Comparison of ENCODE assay signal across 23 cellular contexts in the genomic region with DNA sequence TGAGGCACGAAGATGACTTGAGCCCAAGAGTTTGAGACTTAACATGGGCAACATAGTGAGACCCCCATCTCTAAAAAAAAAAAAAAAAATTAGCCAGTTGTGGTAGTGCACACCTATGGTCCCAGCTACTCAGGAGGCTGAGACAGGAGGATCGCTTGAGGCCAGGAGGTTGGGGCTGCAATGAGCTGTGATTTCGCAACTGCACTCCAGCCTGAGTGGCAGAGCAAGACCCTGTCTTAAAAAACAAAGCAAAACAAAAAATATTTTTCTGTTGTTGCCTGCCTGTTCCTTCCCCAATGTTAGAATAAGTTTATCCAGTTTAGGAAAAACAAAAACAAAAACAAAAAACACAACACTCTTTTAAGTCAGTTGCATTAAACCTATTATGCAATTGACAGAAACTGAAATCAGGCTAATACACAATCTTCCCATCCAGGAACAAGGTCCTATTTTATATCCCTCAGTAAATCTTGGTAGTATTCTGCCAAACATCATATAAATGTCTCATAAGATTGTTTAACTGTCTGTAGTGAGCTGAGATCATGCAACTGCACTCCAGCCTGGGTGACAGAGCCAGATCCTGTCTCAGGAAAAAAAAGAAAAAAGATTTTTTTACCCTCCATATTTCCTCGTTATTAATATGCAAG. TPM values are rescaled to one million over a fixed set of nuclear protein-coding genes. Genes with fewer than 3 reads are reported as not detected.
DNase-seq lines count a peak whose midpoint lies in the region; ATAC-seq, FAIRE-seq and TF ChIP-seq lines count a peak whose summit lies in the region.
"Had no signal": no experiment of that assay in that cellular context is flagged by ENCODE, and none has a peak within 500 bp of the region (broad histone marks: within the 10 kb centered on the region; RNA-seq: fewer than 3 reads in every experiment).

No MANE protein-coding gene starts in this region.

- H3K27ac ChIP-seq in HepG2 (ENCODE audit: extremely low read length, insufficient read depth, low read length) (no peak overlapping the region), right lobe of liver (no peak overlapping the region), VCaP (peak overlapping the region; percentile 31; the same call in 1 of the 2 replicates), esophagus muscularis mucosa (replicated peaks in 1 of 4) (no peak overlapping the region)
- H3K27ac ChIP-seq: BLaER1, SK-N-MC had no signal

- CTCF ChIA-PET in HepG2 (lab: Yijun Ruan, JAX; ENCODE audit: low intra/inter-chr PET ratio, low total read pairs) = no interaction called here

- H3K4me1 Mint-ChIP-seq in glutamatergic neuron (ENCODE audit: low read depth, unreplicated experiment) (no peaks in the 10 kb centered on the region), immature natural killer cell (peaks cover 35 to 36% of the 10 kb centered on the region in 2 donors)

- H3K4me1 ChIP-seq in HepG2 (ENCODE audit: insufficient read depth, low read length) (peaks cover 13% of the 10 kb centered on the region), right lobe of liver (no peaks in the 10 kb centered on the region), esophagus muscularis mucosa (peaks cover 0 to 6% (median 4%) of the 10 kb centered on the region in 4 donors)

- no TSS peak for BruUV-seq in HepG2 (replicated peaks; lab: Mats Ljungman, UMichigan)

- H3K4me3 Mint-ChIP-seq in glutamatergic neuron (ENCODE audit: unreplicated experiment) (peak overlapping the region; percentile 30), immature natural killer cell (no peak overlapping the region)
- H3K4me3 Mint-ChIP-seq: CD8-positive, alpha-beta memory T cell had no signal

- TF ChIP-seq CTCF in HepG2 (CRISPR knock-in tag; IDR thresholded peaks at IDR 0.05) (no peak), right lobe of liver (IDR thresholded peaks at IDR 0.05) (no peak), VCaP (conservative IDR thresholded peaks at IDR 0.05) (no peak), glutamatergic neuron (IDR thresholded peaks at IDR 0.05; ENCODE audit: partially characterized antibody, unreplicated experiment) (no peak), esophagus muscularis mucosa (IDR thresholded peaks at IDR 0.05) (no peak)

- WGBS in HepG2 (ENCODE audit: low lambda C conversion rate) = 45% methylated on average over 4 of the region's 4 CpGs
- WGBS in right lobe of liver (ENCODE audit: insufficient coverage, low coverage, low lambda C conversion rate, missing lambda C conversion rate) = 88% methylated on average over 4 of the region's 4 CpGs
- WGBS in esophagus muscularis mucosa = 82% methylated on average over 4 of the region's 4 CpGs

- H3K4me2 ChIP-seq in HepG2 (ENCODE audit: low read depth, low read length) = no peak overlapping the region
- H3K4me2 ChIP-seq: BLaER1 had no signal

- H3K4me3 ChIP-seq in HepG2 (replicated peaks in 1 of 3; ENCODE audit: insufficient read depth in 1 of 3, low read depth in 2 of 3, low read length in 3 of 3) = no peak overlapping the region
- no peak overlapping the region for H3K4me3 ChIP-seq in right lobe of liver
- no peak overlapping the region for H3K4me3 ChIP-seq in esophagus muscularis mucosa
- H3K4me3 ChIP-seq: BLaER1, SK-N-MC had no signal

- no peak overlapping the region for H3K27ac Mint-ChIP-seq in glutamatergic neuron (ENCODE audit: unreplicated experiment)
- H3K27ac Mint-ChIP-seq in immature natural killer cell = no peak overlapping the region
- H3K27ac Mint-ChIP-seq: CD8-positive, alpha-beta memory T cell had no signal

- H3K9me3 ChIP-seq in HepG2 (ENCODE audit: low read length) (no peaks in the 10 kb centered on the region), right lobe of liver (no peaks in the 10 kb centered on the region), esophagus muscularis mucosa (no peaks in the 10 kb centered on the region)

- DNase-seq in HepG2 (ENCODE audit: low spot score) (no peak), right lobe of liver (no peak), glutamatergic neuron (no peak), NCI-H2227 treated with DMSO at 0.1 percent for 48 hours (lab: John Stamatoyannopoulos, UW) (no peak), kidney tubule cell (ENCODE audit: low spot score) (no peak), immature natural killer cell (no peak), esophagus muscularis mucosa (ENCODE audit: extremely low spot score) (no peak)
- DNase-seq: CD8-positive, alpha-beta memory T cell; DMS53; Kasumi-1; MM.1S; NCI-H1105; NCI-H2081; NCI-H510A treated with DMSO at 0.1 percent for 48 hours; NCI-H774; OCI-M1; SHP77 had no signal

- no peaks in the 10 kb centered on the region for H3K36me3 Mint-ChIP-seq in glutamatergic neuron (ENCODE audit: unreplicated experiment)
- H3K36me3 Mint-ChIP-seq in immature natural killer cell = peaks cover 0 to 9% (median 5%) of the 10 kb centered on the region in 3 donors

- TF ChIP-seq EP300 in HepG2 (IDR thresholded peaks at IDR 0.05; ENCODE audit: low read depth in 2 of 2, low read length in 2 of 2) (no peak), HepG2 (CRISPR knock-in tag; IDR thresholded peaks at IDR 0.05; ENCODE audit: borderline replicate concordance) (no peak), esophagus muscularis mucosa (IDR thresholded peaks at IDR 0.05) (no peak)

- H3K9me3 Mint-ChIP-seq in glutamatergic neuron (ENCODE audit: unreplicated experiment) (peaks cover 2% of the 10 kb centered on the region), immature natural killer cell (no peaks in the 10 kb centered on the region)
- H3K9me3 Mint-ChIP-seq: CD8-positive, alpha-beta memory T cell had no signal

- no peaks in the 10 kb centered on the region for H4K20me1 ChIP-seq in HepG2 (ENCODE audit: insufficient read depth, low read length)
- H4K20me1 ChIP-seq: BLaER1 had no signal

- H2AFZ ChIP-seq in HepG2 (ENCODE audit: low read length) = no peak overlapping the region

- FAIRE-seq in HepG2 (lab: Jason Lieb, UNC) = no peak
- FAIRE-seq: H54 had no signal

- ATAC-seq in HepG2 (no peak), right lobe of liver (no peak)

- no peak overlapping the region for H3K9ac ChIP-seq in HepG2 (ENCODE audit: insufficient read depth, low read depth, low read length)
- H3K9ac ChIP-seq: BLaER1 had no signal

- intact Hi-C loops in HepG2 (cut with micrococcal nuclease; ENCODE audit: unreplicated experiment) (no loop called here), right lobe of liver (cut with DNase I) (no loop called here), esophagus muscularis mucosa (cut with DNase I) (no loop called here)

- POLR2A ChIA-PET in HepG2 (lab: Yijun Ruan, JAX) = no interaction called here

- H3K79me2 ChIP-seq in HepG2 (ENCODE audit: insufficient read depth, low read length) = no peaks in the 10 kb centered on the region

- TF ChIP-seq POLR2A in HepG2 (IDR thresholded peaks at IDR 0.05; ENCODE audit: insufficient read depth in 1 of 2, low read depth in 2 of 2, low read length in 2 of 2) (no peak), right lobe of liver (IDR thresholded peaks at IDR 0.05) (no peak), esophagus muscularis mucosa (IDR thresholded peaks at IDR 0.05; ENCODE audit: low read depth) (no peak)

- H3K27me3 ChIP-seq in HepG2 (ENCODE audit: control insufficient read depth in 1 of 2, insufficient read depth in 2 of 2, low read length in 2 of 2) (no peaks in the 10 kb centered on the region; a peak in 2 of 5 replicates), right lobe of liver (no peaks in the 10 kb centered on the region), esophagus muscularis mucosa (no peaks in the 10 kb centered on the region)
- H3K27me3 ChIP-seq: BLaER1 had no signal

- H3K27me3 Mint-ChIP-seq in glutamatergic neuron (ENCODE audit: unreplicated experiment) (peaks cover 7% of the 10 kb centered on the region), immature natural killer cell (ENCODE audit: low read depth in 3 of 3) (peaks cover 0 to 4% (median 3%) of the 10 kb centered on the region in 3 donors)
- H3K27me3 Mint-ChIP-seq: CD8-positive, alpha-beta memory T cell had no signal

- H3K36me3 ChIP-seq in HepG2 (replicated peaks in 1 of 2; ENCODE audit: control insufficient read depth in 1 of 2, insufficient read depth in 2 of 2, low read length in 2 of 2) (no peaks in the 10 kb centered on the region), right lobe of liver (no peaks in the 10 kb centered on the region), esophagus muscularis mucosa (no peaks in the 10 kb centered on the region)
- H3K36me3 ChIP-seq: BLaER1 had no signal

- no peak for TF ChIP-seq RAD21 in HepG2 (CRISPR knock-in tag; IDR thresholded peaks at IDR 0.05)

- in situ Hi-C loops in HepG2 (cut with HindIII; ENCODE audit: extremely low pct_ligation_motif_present, low pct_unique_long_range_greater_than_20kb) = no loop called here

RNA-seq across cellular contexts. Expression of gene PILRA, which starts 5.0 kb away (rescaled TPM):
- total RNA-seq in HepG2 (2016; rRNA removed; fragmentation: Illumina TruSeq; extraction: Trizol) = 0.13 TPM in 1 of 2 replicates, not detected in the other
- total RNA-seq in HepG2 (2016; cell fraction: cytosol; rRNA removed; fragmentation: Illumina TruSeq; extraction: Trizol; ENCODE audit: low read depth) = not detected in 2 replicates
- total RNA-seq in HepG2 (2016; cell fraction: insoluble cytoplasmic fraction; rRNA removed; fragmentation: Illumina TruSeq; extraction: Trizol) = 0.13 and 0.24 TPM in 2 replicates
- not detected in 2 replicates for total RNA-seq in HepG2 (2016; cell fraction: membrane; rRNA removed; fragmentation: Illumina TruSeq; extraction: Trizol)
- not detected in 2 replicates for total RNA-seq in HepG2 (2016; cell fraction: nucleus; rRNA removed; fragmentation: Illumina TruSeq; extraction: Trizol)
- 0.97 and 1.3 TPM in 2 replicates for polyA plus RNA-seq in HepG2 (2011; rRNA removed)
- polyA plus RNA-seq in HepG2 (2011; cell fraction: cytosol; rRNA removed) = 0.24 and 0.41 TPM in 2 replicates
- polyA plus RNA-seq in HepG2 (2011; cell fraction: nucleus; rRNA removed) = 3.1 and 3.6 TPM in 2 replicates
- polyA plus RNA-seq in HepG2 (2012) = 0.39 and 1.1 TPM in 2 replicates
- not detected in 2 replicates for polyA plus RNA-seq in HepG2 (2016; cell fraction: cytosol; fragmentation: Illumina TruSeq; extraction: Trizol; ENCODE audit: low read depth)
- 0.34 TPM in 1 of 2 replicates, not detected in the other for polyA plus RNA-seq in HepG2 (2016; cell fraction: insoluble cytoplasmic fraction; fragmentation: Illumina TruSeq; extraction: Trizol; ENCODE audit: low read depth)
- 0.14 TPM in 1 of 2 replicates, not detected in the other for polyA plus RNA-seq in HepG2 (2016; cell fraction: membrane; fragmentation: Illumina TruSeq; extraction: Trizol; ENCODE audit: low read depth)
- 0.79 and 1.7 TPM in 2 replicates for polyA plus RNA-seq in HepG2 (2016; cell fraction: nucleus; fragmentation: Illumina TruSeq; extraction: Trizol; ENCODE audit: insufficient read depth, low read depth)
- polyA minus RNA-seq in HepG2 (2011; rRNA and poly(A)+ RNA removed; ENCODE audit: low replicate concordance) = 1.4 and 10.4 TPM in 2 replicates
- polyA minus RNA-seq in HepG2 (2011; cell fraction: cytosol; rRNA and poly(A)+ RNA removed) = not detected in 2 replicates
- 1.6 and 1.9 TPM in 2 replicates for polyA minus RNA-seq in HepG2 (2011; cell fraction: nucleus; rRNA and poly(A)+ RNA removed)
- 1 to 10 TPM; 1.4 to 7.1 (median 4.0) TPM for total RNA-seq in right lobe of liver
- 12.5 TPM for total RNA-seq in glutamatergic neuron (ENCODE audit: unreplicated experiment)
- polyA plus RNA-seq in immature natural killer cell = 1 to 10 TPM; 1.5 to 2.4 (median 2.0) TPM
- 1 to 10 TPM; 3.3 to 8.8 (median 5.4) TPM for total RNA-seq in esophagus muscularis mucosa
- total RNA-seq: A172, RPMI7951 had no signal

RNA-seq across cellular contexts. Expression of gene PILRB, which starts 20.3 kb away (rescaled TPM):
- 5.6 and 16.6 TPM in 2 replicates for total RNA-seq in HepG2 (2016; rRNA removed; fragmentation: Illumina TruSeq; extraction: Trizol)
- total RNA-seq in HepG2 (2016; cell fraction: cytosol; rRNA removed; fragmentation: Illumina TruSeq; extraction: Trizol; ENCODE audit: low read depth) = 12.8 and 13.9 TPM in 2 replicates
- 3.9 and 16.7 TPM in 2 replicates for total RNA-seq in HepG2 (2016; cell fraction: insoluble cytoplasmic fraction; rRNA removed; fragmentation: Illumina TruSeq; extraction: Trizol)
- total RNA-seq in HepG2 (2016; cell fraction: membrane; rRNA removed; fragmentation: Illumina TruSeq; extraction: Trizol) = 13.5 and 15.0 TPM in 2 replicates
- 21.2 TPM in 2 replicates for total RNA-seq in HepG2 (2016; cell fraction: nucleus; rRNA removed; fragmentation: Illumina TruSeq; extraction: Trizol)
- polyA plus RNA-seq in HepG2 (2011; rRNA removed) = 33.0 and 33.8 TPM in 2 replicates
- 11.8 and 15.4 TPM in 2 replicates for polyA plus RNA-seq in HepG2 (2011; cell fraction: cytosol; rRNA removed)
- polyA plus RNA-seq in HepG2 (2011; cell fraction: nucleus; rRNA removed) = 225 and 245 TPM in 2 replicates
- polyA plus RNA-seq in HepG2 (2012) = 9.7 and 13.3 TPM in 2 replicates
- 6.0 and 6.1 TPM in 2 replicates for polyA plus RNA-seq in HepG2 (2016; cell fraction: cytosol; fragmentation: Illumina TruSeq; extraction: Trizol; ENCODE audit: low read depth)
- 4.8 and 5.6 TPM in 2 replicates for polyA plus RNA-seq in HepG2 (2016; cell fraction: insoluble cytoplasmic fraction; fragmentation: Illumina TruSeq; extraction: Trizol; ENCODE audit: low read depth)
- 6.2 and 8.7 TPM in 2 replicates for polyA plus RNA-seq in HepG2 (2016; cell fraction: membrane; fragmentation: Illumina TruSeq; extraction: Trizol; ENCODE audit: low read depth)
- polyA plus RNA-seq in HepG2 (2016; cell fraction: nucleus; fragmentation: Illumina TruSeq; extraction: Trizol; ENCODE audit: insufficient read depth, low read depth) = 70.3 and 84.6 TPM in 2 replicates
- polyA minus RNA-seq in HepG2 (2011; rRNA and poly(A)+ RNA removed; ENCODE audit: low replicate concordance) = 11.9 and 38.3 TPM in 2 replicates
- polyA minus RNA-seq in HepG2 (2011; cell fraction: cytosol; rRNA and poly(A)+ RNA removed) = 1.8 and 1.9 TPM in 2 replicates
- 19.1 and 21.0 TPM in 2 replicates for polyA minus RNA-seq in HepG2 (2011; cell fraction: nucleus; rRNA and poly(A)+ RNA removed)
- 10 to 100 TPM; 12.0 to 36.2 (median 22.7) TPM for total RNA-seq in right lobe of liver
- total RNA-seq in glutamatergic neuron (ENCODE audit: unreplicated experiment) = 62.6 TPM
- 10 to 100 TPM; 12.2 to 42.1 (median 12.2) TPM for polyA plus RNA-seq in immature natural killer cell
- 10 to 100 TPM; 13.5 to 33.6 (median 20.7) TPM for total RNA-seq in esophagus muscularis mucosa

RNA-seq across cellular contexts. Expression of gene ZCWPW1, which starts 50.3 kb away (rescaled TPM):
- 2.5 and 2.6 TPM in 2 replicates for total RNA-seq in HepG2 (2016; rRNA removed; fragmentation: Illumina TruSeq; extraction: Trizol)
- total RNA-seq in HepG2 (2016; cell fraction: cytosol; rRNA removed; fragmentation: Illumina TruSeq; extraction: Trizol; ENCODE audit: low read depth) = 2.1 and 2.2 TPM in 2 replicates
- 1.8 and 1.9 TPM in 2 replicates for total RNA-seq in HepG2 (2016; cell fraction: insoluble cytoplasmic fraction; rRNA removed; fragmentation: Illumina TruSeq; extraction: Trizol)
- total RNA-seq in HepG2 (2016; cell fraction: membrane; rRNA removed; fragmentation: Illumina TruSeq; extraction: Trizol) = 2.5 and 3.9 TPM in 2 replicates
- 1.5 and 2.4 TPM in 2 replicates for total RNA-seq in HepG2 (2016; cell fraction: nucleus; rRNA removed; fragmentation: Illumina TruSeq; extraction: Trizol)
- polyA plus RNA-seq in HepG2 (2011; rRNA removed) = 1.6 and 2.4 TPM in 2 replicates
- 1.1 and 1.3 TPM in 2 replicates for polyA plus RNA-seq in HepG2 (2011; cell fraction: cytosol; rRNA removed)
- polyA plus RNA-seq in HepG2 (2011; cell fraction: nucleus; rRNA removed) = 4.8 and 5.3 TPM in 2 replicates
- polyA plus RNA-seq in HepG2 (2012) = 1.8 and 2.3 TPM in 2 replicates
- 1.4 and 2.2 TPM in 2 replicates for polyA plus RNA-seq in HepG2 (2016; cell fraction: cytosol; fragmentation: Illumina TruSeq; extraction: Trizol; ENCODE audit: low read depth)
- polyA plus RNA-seq in HepG2 (2016; cell fraction: insoluble cytoplasmic fraction; fragmentation: Illumina TruSeq; extraction: Trizol; ENCODE audit: low read depth) = 2.0 and 2.9 TPM in 2 replicates
- 1.8 and 2.6 TPM in 2 replicates for polyA plus RNA-seq in HepG2 (2016; cell fraction: membrane; fragmentation: Illumina TruSeq; extraction: Trizol; ENCODE audit: low read depth)
- polyA plus RNA-seq in HepG2 (2016; cell fraction: nucleus; fragmentation: Illumina TruSeq; extraction: Trizol; ENCODE audit: insufficient read depth, low read depth) = 5.2 and 6.5 TPM in 2 replicates
- polyA minus RNA-seq in HepG2 (2011; rRNA and poly(A)+ RNA removed; ENCODE audit: low replicate concordance) = 0.28 and 1.5 TPM in 2 replicates
- polyA minus RNA-seq in HepG2 (2011; cell fraction: cytosol; rRNA and poly(A)+ RNA removed) = 0.49 and 1.1 TPM in 2 replicates
- 1.7 and 3.3 TPM in 2 replicates for polyA minus RNA-seq in HepG2 (2011; cell fraction: nucleus; rRNA and poly(A)+ RNA removed)
- total RNA-seq in right lobe of liver = 1 to 10 TPM in 5 of 6 experiments, under 1 TPM in 1; 0.86 to 5.7 (median 2.7) TPM
- total RNA-seq in glutamatergic neuron (ENCODE audit: unreplicated experiment) = 1.8 TPM
- polyA plus RNA-seq in immature natural killer cell = 1 to 10 TPM; 4.1 to 5.9 (median 5.7) TPM
- 1 to 10 TPM; 2.9 to 7.6 (median 5.8) TPM for total RNA-seq in esophagus muscularis mucosa

RNA-seq across cellular contexts. Expression of gene MEPCE, which starts 51.4 kb away (rescaled TPM):
- total RNA-seq in HepG2 (2016; rRNA removed; fragmentation: Illumina TruSeq; extraction: Trizol) = 22.6 and 26.0 TPM in 2 replicates
- 3.8 and 3.9 TPM in 2 replicates for total RNA-seq in HepG2 (2016; cell fraction: cytosol; rRNA removed; fragmentation: Illumina TruSeq; extraction: Trizol; ENCODE audit: low read depth)
- total RNA-seq in HepG2 (2016; cell fraction: insoluble cytoplasmic fraction; rRNA removed; fragmentation: Illumina TruSeq; extraction: Trizol) = 20.2 and 25.7 TPM in 2 replicates
- 12.8 and 14.8 TPM in 2 replicates for total RNA-seq in HepG2 (2016; cell fraction: membrane; rRNA removed; fragmentation: Illumina TruSeq; extraction: Trizol)
- 14.9 and 18.9 TPM in 2 replicates for total RNA-seq in HepG2 (2016; cell fraction: nucleus; rRNA removed; fragmentation: Illumina TruSeq; extraction: Trizol)
- 12.3 and 12.7 TPM in 2 replicates for polyA plus RNA-seq in HepG2 (2011; rRNA removed)
- 9.2 and 10.6 TPM in 2 replicates for polyA plus RNA-seq in HepG2 (2011; cell fraction: cytosol; rRNA removed)
- polyA plus RNA-seq in HepG2 (2011; cell fraction: nucleus; rRNA removed) = 18.9 and 27.3 TPM in 2 replicates
- polyA plus RNA-seq in HepG2 (2012) = 14.6 and 17.9 TPM in 2 replicates
- 3.0 and 3.3 TPM in 2 replicates for polyA plus RNA-seq in HepG2 (2016; cell fraction: cytosol; fragmentation: Illumina TruSeq; extraction: Trizol; ENCODE audit: low read depth)
- 20.4 and 25.4 TPM in 2 replicates for polyA plus RNA-seq in HepG2 (2016; cell fraction: insoluble cytoplasmic fraction; fragmentation: Illumina TruSeq; extraction: Trizol; ENCODE audit: low read depth)
- 8.6 and 9.6 TPM in 2 replicates for polyA plus RNA-seq in HepG2 (2016; cell fraction: membrane; fragmentation: Illumina TruSeq; extraction: Trizol; ENCODE audit: low read depth)
- 23.4 and 28.3 TPM in 2 replicates for polyA plus RNA-seq in HepG2 (2016; cell fraction: nucleus; fragmentation: Illumina TruSeq; extraction: Trizol; ENCODE audit: insufficient read depth, low read depth)
- 44.0 and 89.0 TPM in 2 replicates for polyA minus RNA-seq in HepG2 (2011; rRNA and poly(A)+ RNA removed; ENCODE audit: low replicate concordance)
- 8.6 and 10.8 TPM in 2 replicates for polyA minus RNA-seq in HepG2 (2011; cell fraction: cytosol; rRNA and poly(A)+ RNA removed)
- 27.3 and 30.2 TPM in 2 replicates for polyA minus RNA-seq in HepG2 (2011; cell fraction: nucleus; rRNA and poly(A)+ RNA removed)
- total RNA-seq in right lobe of liver = 10 to 100 TPM; 17.1 to 25.1 (median 20.7) TPM
- 18.5 TPM for total RNA-seq in glutamatergic neuron (ENCODE audit: unreplicated experiment)
- polyA plus RNA-seq in immature natural killer cell = 10 to 100 TPM in 1 of 3 donors, 1 to 10 TPM in 2; 3.0 to 12.1 (median 8.3) TPM
- total RNA-seq in esophagus muscularis mucosa = 10 to 100 TPM; 21.2 to 44.9 (median 40.6) TPM

RNA-seq across cellular contexts. Expression of gene PPP1R35, which starts 58.1 kb away (rescaled TPM):
- total RNA-seq in HepG2 (2016; rRNA removed; fragmentation: Illumina TruSeq; extraction: Trizol) (16.7 and 24.8 TPM in 2 replicates), right lobe of liver (10 to 100 TPM in 5 of 6 experiments, 1 to 10 TPM in 1; 9.8 to 26.8 (median 13.2) TPM), glutamatergic neuron (ENCODE audit: unreplicated experiment) (24.1 TPM), esophagus muscularis mucosa (10 to 100 TPM; 24.5 to 35.1 (median 27.0) TPM)
- 16.5 and 21.7 TPM in 2 replicates for total RNA-seq in HepG2 (2016; cell fraction: cytosol; rRNA removed; fragmentation: Illumina TruSeq; extraction: Trizol; ENCODE audit: low read depth)
- 19.3 and 24.7 TPM in 2 replicates for total RNA-seq in HepG2 (2016; cell fraction: insoluble cytoplasmic fraction; rRNA removed; fragmentation: Illumina TruSeq; extraction: Trizol)
- total RNA-seq in HepG2 (2016; cell fraction: membrane; rRNA removed; fragmentation: Illumina TruSeq; extraction: Trizol) = 16.5 and 20.1 TPM in 2 replicates
- total RNA-seq in HepG2 (2016; cell fraction: nucleus; rRNA removed; fragmentation: Illumina TruSeq; extraction: Trizol) = 13.8 and 17.9 TPM in 2 replicates
- polyA plus RNA-seq in HepG2 (2011; rRNA removed) (26.4 and 29.0 TPM in 2 replicates), immature natural killer cell (10 to 100 TPM; 25.7 to 42.2 (median 41.8) TPM)
- polyA plus RNA-seq in HepG2 (2011; cell fraction: cytosol; rRNA removed) = 18.0 and 33.0 TPM in 2 replicates
- 102 and 127 TPM in 2 replicates for polyA plus RNA-seq in HepG2 (2011; cell fraction: nucleus; rRNA removed)
- polyA plus RNA-seq in HepG2 (2012) = 17.6 and 20.1 TPM in 2 replicates
- polyA plus RNA-seq in HepG2 (2016; cell fraction: cytosol; fragmentation: Illumina TruSeq; extraction: Trizol; ENCODE audit: low read depth) = 16.5 and 23.2 TPM in 2 replicates
- polyA plus RNA-seq in HepG2 (2016; cell fraction: insoluble cytoplasmic fraction; fragmentation: Illumina TruSeq; extraction: Trizol; ENCODE audit: low read depth) = 21.3 TPM in 2 replicates
- polyA plus RNA-seq in HepG2 (2016; cell fraction: membrane; fragmentation: Illumina TruSeq; extraction: Trizol; ENCODE audit: low read depth) = 13.7 and 17.5 TPM in 2 replicates
- 39.6 and 40.4 TPM in 2 replicates for polyA plus RNA-seq in HepG2 (2016; cell fraction: nucleus; fragmentation: Illumina TruSeq; extraction: Trizol; ENCODE audit: insufficient read depth, low read depth)
- polyA minus RNA-seq in HepG2 (2011; rRNA and poly(A)+ RNA removed; ENCODE audit: low replicate concordance) = 13.2 and 24.1 TPM in 2 replicates
- polyA minus RNA-seq in HepG2 (2011; cell fraction: cytosol; rRNA and poly(A)+ RNA removed) = 10.6 and 13.9 TPM in 2 replicates
- 7.1 and 7.3 TPM in 2 replicates for polyA minus RNA-seq in HepG2 (2011; cell fraction: nucleus; rRNA and poly(A)+ RNA removed)
